Comparison of ENCODE assay signal across 19 cellular contexts in genomic region chr11:17371614-17372013, GRCh38. TPM values are rescaled to one million over a fixed set of nuclear protein-coding genes. Genes with fewer than 3 reads are reported as not detected.
DNase-seq lines count a peak whose midpoint lies in the region; ATAC-seq and TF ChIP-seq lines count a peak whose summit lies in the region.
"Had no signal": no experiment of that assay in that cellular context is flagged by ENCODE, and none has a peak within 500 bp of the region (broad histone marks: within the 10 kb centered on the region; RNA-seq: fewer than 3 reads in every experiment).

No MANE protein-coding gene starts in this region.

- H3K4me1 Mint-ChIP-seq in T-cell = no peaks in the 10 kb centered on the region
- H3K4me1 Mint-ChIP-seq: WTC11 had no signal

- H4K8ac ChIP-seq in mesendoderm (ENCODE audit: low read depth, low read length) = no peak overlapping the region

- H3K36me3 Mint-ChIP-seq in T-cell = peaks cover 65% of the 10 kb centered on the region

- H3K27ac ChIP-seq in mesendoderm (ENCODE audit: low read depth, low read length) = no peak overlapping the region
- H3K27ac ChIP-seq: coronary artery, neutrophil had no signal

- H3K79me1 ChIP-seq in mesendoderm (ENCODE audit: low read length) = no peaks in the 10 kb centered on the region

- no peak overlapping the region for H2BK120ac ChIP-seq in mesendoderm (ENCODE audit: low read depth, low read length)

- H3K18ac ChIP-seq in mesendoderm (ENCODE audit: low read length) = no peak overlapping the region

- H3K27me3 ChIP-seq in mesendoderm (ENCODE audit: insufficient read depth, low read length, poor library complexity) = no peaks in the 10 kb centered on the region
- H3K27me3 ChIP-seq: neutrophil had no signal

- peaks cover 22 to 41% (median 38%) of the 10 kb centered on the region in 3 donors for H3K9me3 Mint-ChIP-seq in T-cell

- H3K23ac ChIP-seq in mesendoderm (ENCODE audit: low read length) = no peak overlapping the region

- H3K9ac ChIP-seq in mesendoderm (ENCODE audit: low read length) = no peak overlapping the region

- H2AK5ac ChIP-seq in mesendoderm (ENCODE audit: low read length) = no peak overlapping the region

- H2BK15ac ChIP-seq in mesendoderm (replicated peaks; ENCODE audit: low read depth) = no peak overlapping the region

- no peak for TF ChIP-seq CTCF in NB4 (IDR thresholded peaks at IDR 0.05; ENCODE audit: low read depth, low read length)

- H3K4ac ChIP-seq in mesendoderm (ENCODE audit: low read depth, low read length) = no peak overlapping the region

- H3K27ac Mint-ChIP-seq in T-cell = no peak overlapping the region
- H3K27ac Mint-ChIP-seq: activated T-helper 2 cell treated with anti-CD3 and anti-CD28 coated beads, Interferon-gamma antibody, Interleukin-2, Interleukin-4, amounts not matched to agents 10 μg/mL and 5 μg/mL and 100 μg/mL, durations not matched to agents 14 hours and 24 hours and 36 hours; CD8-positive, alpha-beta T cell; WTC11 had no signal

- ATAC-seq in T-cell (replicated peaks in 1 of 4) (no peak), GM21390 (IDR thresholded peaks at IDR 0.05; ENCODE audit: unreplicated experiment) (no peak)
- ATAC-seq: CD8-positive, alpha-beta T cell; right cardiac atrium; WTC11 had no signal

- no peak overlapping the region for H2BK5ac ChIP-seq in mesendoderm (ENCODE audit: low read length)

- no peak overlapping the region for H4K5ac ChIP-seq in mesendoderm (ENCODE audit: low read length)

- H3K4me3 ChIP-seq in NB4 (ENCODE audit: low read depth, low read length) = no peak overlapping the region
- peak overlapping the region; percentile 5 for H3K4me3 ChIP-seq in mesendoderm (ENCODE audit: low read length)
- H3K4me3 ChIP-seq: coronary artery had no signal

- H3K79me2 ChIP-seq in mesendoderm (ENCODE audit: control insufficient read depth, insufficient read depth, low read length) = no peaks in the 10 kb centered on the region

- no peak overlapping the region for H3K4me2 ChIP-seq in mesendoderm (ENCODE audit: low read length)

- DNase-seq in NCI-H2227 (lab: John Stamatoyannopoulos, UW; ENCODE audit: unreplicated experiment) = peak; percentile 46
- DNase-seq in NCI-H2227 treated with DMSO at 0.1 percent for 48 hours (lab: John Stamatoyannopoulos, UW) = no peak
- peak; percentile 59 for DNase-seq in NB4 (ENCODE audit: low read depth)
- DNase-seq in dermis microvascular lymphatic vessel endothelial cell (ENCODE audit: low read depth in 2 of 2) = peak; percentile 29 to 66
- DNase-seq in mesendoderm = peak; percentile 56
- DNase-seq in T-cell = no peak
- DNase-seq in GDM1 (lab: John Stamatoyannopoulos, UW) = no peak
- DNase-seq: anterior cingulate cortex; CD8-positive, alpha-beta T cell; midbrain; NCI-H2107; right cardiac atrium; stimulated activated CD4-positive, alpha-beta T cell treated with anti-CD3 and anti-CD28 coated beads, Interleukin-1b, Interleukin-23, amount 100 ng/mL, for 48 hours had no signal

- no peaks in the 10 kb centered on the region for H3K36me3 ChIP-seq in mesendoderm (ENCODE audit: control insufficient read depth, insufficient read depth, low read length)
- H3K36me3 ChIP-seq: neutrophil had no signal

- POLR2A ChIA-PET in T-cell (lab: Charles Lee) = no interaction called here

- TF ChIP-seq POLR2A in NB4 (IDR thresholded peaks at IDR 0.05; ENCODE audit: extremely low read depth, insufficient read length) = no peak

- no peaks in the 10 kb centered on the region for H3K4me1 ChIP-seq in mesendoderm (ENCODE audit: control insufficient read depth, low read depth, low read length)

- H3K4me3 Mint-ChIP-seq in T-cell = no peak overlapping the region
- H3K4me3 Mint-ChIP-seq: CD8-positive, alpha-beta T cell; WTC11 had no signal

- H3K56ac ChIP-seq in mesendoderm (ENCODE audit: low read length) = no peak overlapping the region

- no peaks in the 10 kb centered on the region for H3K27me3 Mint-ChIP-seq in T-cell

- no CpG with 5 or more reads among the region's 3 CpGs for WGBS in mesendoderm (ENCODE audit: extremely low coverage, insufficient coverage, low lambda C conversion rate)

- CTCF ChIA-PET in T-cell (lab: Charles Lee) = no interaction called here

RNA-seq across cellular contexts. Expression of gene KCNJ11, which starts 16.8 kb away (rescaled TPM):
- total RNA-seq in dermis microvascular lymphatic vessel endothelial cell (0.64 and 2.1 TPM in 2 replicates), T-cell (under 1 TPM in 4 of 5 donors, not detected in 1; 0.33 to 0.63 (median 0.50) TPM)
- 0.65 TPM for polyA plus RNA-seq in mesendoderm (2013, experiment 1 of 2)
- 0.91 TPM for polyA plus RNA-seq in mesendoderm (2013, experiment 2 of 2)
- polyA plus RNA-seq: AG04450 had no signal

RNA-seq across cellular contexts. Expression of gene NCR3LG1, which starts 20.0 kb away (rescaled TPM):
- total RNA-seq in dermis microvascular lymphatic vessel endothelial cell (0.38 and 0.51 TPM in 2 replicates), T-cell (1 to 10 TPM; 1.8 to 3.6 (median 2.6) TPM)
- polyA plus RNA-seq in mesendoderm (2013, experiment 1 of 2) = 0.51 TPM
- polyA plus RNA-seq in mesendoderm (2013, experiment 2 of 2) = 0.66 TPM

Comparison
In these comparisons a context has a peak if more than half of its experiments do, and no peak if none do; other contexts are left out.
1. DNase-seq: peak in NCI-H2227 (single experiment), NB4 (single experiment), dermis microvascular lymphatic vessel endothelial cell (2 of 2) and mesendoderm (single experiment); none in NCI-H2227 treated with DMSO at 0.1 percent for 48 hours (single experiment), T-cell (0 of 34) and GDM1 (single experiment).